In the genomic region with DNA sequence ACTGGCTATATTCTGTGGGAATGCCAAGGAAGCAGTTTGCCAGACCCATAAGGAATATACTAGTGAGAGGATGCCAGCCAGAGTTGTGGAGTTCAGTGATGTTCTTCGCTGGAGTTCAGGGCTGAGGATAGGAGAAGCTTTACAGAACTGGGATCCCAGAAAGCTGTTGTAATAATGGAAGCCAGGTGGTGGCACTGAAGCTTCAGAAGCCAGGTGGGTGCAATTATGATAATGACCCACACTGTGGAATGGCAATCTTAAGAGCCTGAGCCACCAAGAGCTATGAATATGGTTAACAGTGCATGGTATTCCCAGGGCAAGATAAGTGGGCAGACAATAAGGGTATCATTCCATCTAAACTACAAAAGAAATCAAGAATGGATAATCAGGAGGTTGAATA, we compare ENCODE assay signal across 12 cellular contexts. TPM values are rescaled to one million over a fixed set of nuclear protein-coding genes. Genes with fewer than 3 reads are reported as not detected.
DNase-seq lines count a peak whose midpoint lies in the region; ATAC-seq and TF ChIP-seq lines count a peak whose summit lies in the region.
"Had no signal": no experiment of that assay in that cellular context is flagged by ENCODE, and none has a peak within 500 bp of the region (broad histone marks: within the 10 kb centered on the region; RNA-seq: fewer than 3 reads in every experiment).

No MANE protein-coding gene starts in this region.

- CTCF ChIA-PET in HEK293 (lab: Yijun Ruan, JAX), result interaction anchor here (0.6 to 2.1 kb wide), 6 partner anchors 9 to 132 kb away, joined by 3 to 15 read pairs (median 6); no protein-coding TSS in a partner anchor

- peak; percentile 77 for ATAC-seq in body of pancreas
- ATAC-seq in left lobe of liver, result peak; percentile 99
- no peak for ATAC-seq in GM21423 (IDR thresholded peaks at IDR 0.05; ENCODE audit: unreplicated experiment)
- ATAC-seq: naive thymus-derived CD8-positive, alpha-beta T cell had no signal

- H3K36me3 ChIP-seq in HEK293 (ENCODE audit: control insufficient read depth in 2 of 2, insufficient read depth in 1 of 2, low read length in 2 of 2) (no peaks in the 10 kb centered on the region), body of pancreas (replicated peaks in 1 of 2; ENCODE audit: insufficient read depth in 1 of 2, low read depth in 2 of 2) (no peaks in the 10 kb centered on the region)
- H3K36me3 ChIP-seq: tibial artery had no signal

- TF ChIP-seq CTCF in HEK293 (tag by site-specific recombination; IDR thresholded peaks at IDR 0.05) (0 out of 2 replicates have a peak, but pooled peaks have one; percentile 27), body of pancreas (IDR thresholded peaks at IDR 0.05) (peak; percentile 22 to 74 (median 60))

- intact Hi-C loops in body of pancreas (cut with DNase I), result loop anchor here (10.0 kb wide), 1 partner anchor 132 kb away; no protein-coding TSS in a partner anchor

- H3K4me1 ChIP-seq in HEK293 (ENCODE audit: control insufficient read depth, insufficient read depth, low read length) (no peaks in the 10 kb centered on the region), body of pancreas (peaks cover under 1% of the 10 kb centered on the region)

- POLR2A ChIA-PET in HEK293 (lab: Yijun Ruan, JAX), result no interaction called here

- H3K9me3 ChIP-seq in HEK293 (ENCODE audit: control insufficient read depth, insufficient read depth, low read depth, low read length), result no peaks in the 10 kb centered on the region
- H3K9me3 ChIP-seq in body of pancreas, result no peaks in the 10 kb centered on the region
- H3K9me3 ChIP-seq: tibial artery had no signal

- no peak for TF ChIP-seq POLR2A in body of pancreas (IDR thresholded peaks at IDR 0.05)

- H3K27ac ChIP-seq in HEK293 (ENCODE audit: extremely low read depth, low read depth, low read length) (no peak overlapping the region), body of pancreas (no peak overlapping the region)
- H3K27ac ChIP-seq: coronary artery, RWPE1, tibial artery had no signal

- H3K4me3 ChIP-seq in HEK293 (ENCODE audit: low read depth, low read length) (no peak overlapping the region), body of pancreas (no peak overlapping the region)
- H3K4me3 ChIP-seq: coronary artery, tibial artery had no signal

- DNase-seq in NCI-H1417 treated with DMSO at 0.1 percent for 48 hours (lab: John Stamatoyannopoulos, UW), result peak; percentile 26
- DNase-seq in body of pancreas, result peak; percentile 38 to 59 (median 50)
- no peak for DNase-seq in left lobe of liver (ENCODE audit: low spot score)
- DNase-seq in T-helper 2 cell, result no peak
- no peak for DNase-seq in superior temporal gyrus (ENCODE audit: extremely low spot score)
- DNase-seq: CD4-positive, alpha-beta T cell; naive thymus-derived CD8-positive, alpha-beta T cell; tibial artery had no signal

- 68 to 75% methylated on average over 1 of the region's 1 CpG for WGBS in body of pancreas, 2 donors

- H3K27me3 ChIP-seq in body of pancreas, result no peaks in the 10 kb centered on the region
- H3K27me3 ChIP-seq: tibial artery had no signal

TF ChIP-seq in HEK293, 187 proteins besides CTCF, POLR2A, EP300 and RAD21:
- TF ChIP-seq ZNF654 (tag by site-specific recombination; IDR thresholded peaks at IDR 0.05; ENCODE audit: low read depth) (peak; percentile 56), ZNF548 (tag by site-specific recombination; IDR thresholded peaks at IDR 0.05) (no peak)
TF ChIP-seq in HEK293: peak in this region for 1.

RNA-seq across cellular contexts. Expression of a gene that starts 25.1 kb away (rescaled TPM):
- total RNA-seq in body of pancreas (10 to 100 TPM; 16.2 to 19.2 TPM), left lobe of liver (49.1 TPM)

Comparison
In these comparisons a context has a peak if more than half of its experiments do, and no peak if none do; other contexts are left out.
1. DNase-seq: peak in NCI-H1417 treated with DMSO at 0.1 percent for 48 hours (single experiment) and body of pancreas (4 of 4); none in left lobe of liver (single experiment), T-helper 2 cell (0 of 5) and superior temporal gyrus (single experiment).